Comparison of ENCODE assay signal across 8 cellular contexts in the genomic region with DNA sequence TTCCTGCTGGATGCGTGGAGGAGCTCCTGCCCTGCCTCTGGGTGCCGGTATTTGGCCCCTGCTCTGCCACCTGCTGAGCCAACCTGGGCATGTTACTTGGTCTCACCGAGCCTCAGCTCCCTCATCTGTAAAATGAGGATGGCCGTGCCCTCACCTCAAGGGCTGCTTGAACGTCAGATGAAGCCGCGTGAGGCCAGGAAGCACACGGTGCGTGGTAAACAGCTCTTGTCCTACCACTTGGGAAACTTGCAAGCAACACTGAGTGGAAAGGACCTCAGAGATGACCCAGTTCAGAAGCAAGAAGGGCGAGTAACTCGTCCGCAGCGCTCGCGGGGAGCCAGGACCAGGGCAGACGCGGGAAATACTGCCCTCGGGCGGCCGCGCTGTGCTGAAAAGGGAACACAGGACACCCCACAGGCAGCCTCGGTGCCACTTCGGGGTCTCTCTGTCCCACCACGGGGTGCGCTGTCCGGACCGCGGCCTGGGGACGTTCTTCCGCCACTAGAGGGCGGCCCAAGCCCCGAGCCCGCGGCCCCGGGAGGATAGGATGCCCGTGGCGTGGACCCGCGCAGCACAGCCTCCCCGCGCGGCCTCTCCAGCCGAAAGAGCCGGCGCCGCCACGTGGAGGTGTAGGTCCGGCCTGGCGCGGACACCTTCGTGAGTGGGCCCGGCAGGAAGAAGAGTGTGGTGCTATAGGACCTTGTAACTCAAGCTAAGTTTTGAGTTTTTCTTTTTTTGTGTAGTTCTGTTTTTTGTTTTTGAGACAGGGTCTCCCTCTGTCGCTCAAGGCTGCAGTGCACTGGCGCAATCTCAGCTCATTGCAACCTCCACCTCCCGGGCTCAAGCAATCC.
A peak's percentile ranks its signal among the peaks of the same experiment; 100 is the strongest.
DNase-seq lines count a peak whose midpoint lies in the region; ATAC-seq and TF ChIP-seq lines count a peak whose summit lies in the region.

No MANE protein-coding gene starts in this region.

- H3K36me3 ChIP-seq in OCI-LY7 (ENCODE audit: insufficient read depth, low read length): no peaks in the 10 kb centered on the region
- no peaks in the 10 kb centered on the region for H3K36me3 ChIP-seq in neural cell (ENCODE audit: insufficient read depth, low read length)

- TF ChIP-seq CTCF in OCI-LY7 (conservative IDR thresholded peaks at IDR 0.05; ENCODE audit: low read length) (peak; percentile 80), fibroblast of mammary gland (conservative IDR thresholded peaks at IDR 0.05; ENCODE audit: control insufficient read depth, insufficient read depth, low read depth, low read length) (peak; percentile 47), neural cell (IDR thresholded peaks at IDR 0.05; ENCODE audit: poor library complexity, severe bottlenecking) (peak; percentile 64)

- H3K4me2 ChIP-seq in OCI-LY7 (ENCODE audit: low read length) (no peak overlapping the region), neural cell (ENCODE audit: low read length) (no peak overlapping the region)

- CTCF ChIA-PET in OCI-LY7 (lab: Charles Lee; ENCODE audit: unreplicated experiment): no interaction called here

- H3K9me3 ChIP-seq in OCI-LY7 (ENCODE audit: low read length) (no peaks in the 10 kb centered on the region), neural cell (ENCODE audit: low read length) (no peaks in the 10 kb centered on the region)

- H2AFZ ChIP-seq in OCI-LY7 (ENCODE audit: low read length) (no peak overlapping the region), neural cell (ENCODE audit: low read depth, low read length) (no peak overlapping the region)

- H3K79me2 ChIP-seq in OCI-LY7 (ENCODE audit: insufficient read depth, low read depth, low read length) (no peaks in the 10 kb centered on the region), neural cell (replicated peaks; ENCODE audit: insufficient read depth, low read length) (no peaks in the 10 kb centered on the region)

- H3K4me1 ChIP-seq in OCI-LY7 (ENCODE audit: insufficient read depth, low read length, poor library complexity, severe bottlenecking): no peaks in the 10 kb centered on the region

- no peaks in the 10 kb centered on the region for H3K27me3 Mint-ChIP-seq in stimulated activated naive CD8-positive, alpha-beta T cell treated with anti-CD3 and anti-CD28 coated beads, Interleukin-15, amount 100 ng/mL, for 72 hours

- BruUV-seq in OCI-LY7 (replicated peaks; lab: Mats Ljungman, UMichigan): no TSS peak

- no peak for TF ChIP-seq EP300 in neural cell (conservative IDR thresholded peaks at IDR 0.05; ENCODE audit: poor library complexity, severe bottlenecking)

- peak; percentile 51 for TF ChIP-seq RAD21 in neural cell (conservative IDR thresholded peaks at IDR 0.05)

- in situ Hi-C loops in ACHN (cut with HindIII; ENCODE audit: low pct_ligation_motif_present, low pct_unique_long_range_greater_than_20kb, low sequenced_read_pairs): no loop called here

- H3K4me3 ChIP-seq in OCI-LY7 (ENCODE audit: low read depth, low read length, poor library complexity, severe bottlenecking) (no peak overlapping the region), fibroblast of mammary gland (ENCODE audit: control insufficient read depth, low read depth, low read length) (peak overlapping the region; percentile 13), neural cell (ENCODE audit: low read length) (no peak overlapping the region)

- H3K27me3 ChIP-seq in neural cell (ENCODE audit: insufficient read depth, low read depth, low read length): peaks cover 8% of the 10 kb centered on the region

- H3K4me1 Mint-ChIP-seq in stimulated activated naive CD8-positive, alpha-beta T cell treated with anti-CD3 and anti-CD28 coated beads, Interleukin-15, amount 100 ng/mL, for 72 hours: peaks cover 31% of the 10 kb centered on the region

- no peaks in the 10 kb centered on the region for H3F3A ChIP-seq in neural cell (ENCODE audit: insufficient read depth, low read length, poor library complexity, severe bottlenecking)

- H4K20me1 ChIP-seq in OCI-LY7 (ENCODE audit: insufficient read depth, low read length) (no peaks in the 10 kb centered on the region), neural cell (ENCODE audit: insufficient read depth) (no peaks in the 10 kb centered on the region)

- peak overlapping the region; percentile 83 to 85 for H3K4me3 Mint-ChIP-seq in stimulated activated naive CD8-positive, alpha-beta T cell treated with anti-CD3 and anti-CD28 coated beads, Interleukin-15, amount 100 ng/mL, for 72 hours

- DNase-seq in ACHN: peak; percentile 81
- peak; percentile 45 for DNase-seq in OCI-LY7 (ENCODE audit: low spot score)
- DNase-seq in activated T-cell treated with anti-CD3 and anti-CD28 coated beads, Interleukin-2, amount 50 U/mL, for 48 hours: peak; percentile 86 to 87
- DNase-seq in fibroblast of mammary gland (ENCODE audit: low read depth): peak; percentile 32
- peak; percentile 85 for DNase-seq in stimulated activated naive CD8-positive, alpha-beta T cell treated with anti-CD3 and anti-CD28 coated beads, Interleukin-15, amount 100 ng/mL, for 72 hours

- intact Hi-C loops in OCI-LY7 (cut with micrococcal nuclease; ENCODE audit: unreplicated experiment): no loop called here

- H3K27ac Mint-ChIP-seq in stimulated activated naive CD8-positive, alpha-beta T cell treated with anti-CD3 and anti-CD28 coated beads, Interleukin-15, amount 100 ng/mL, for 72 hours: peak overlapping the region; percentile 77 to 95

- H3K27ac ChIP-seq in OCI-LY7 (ENCODE audit: low read depth, low read length, poor library complexity, severe bottlenecking) (no peak overlapping the region), neural cell (ENCODE audit: low read length) (no peak overlapping the region)

- POLR2A ChIA-PET in OCI-LY7 (lab: Charles Lee): interaction anchor here (0.6 kb wide), 1 partner anchor 17 kb away, joined by 6 read pairs; no protein-coding TSS in a partner anchor

- H3K9ac ChIP-seq in neural cell (ENCODE audit: low read length): no peak overlapping the region

- no peaks in the 10 kb centered on the region for H3K9me3 Mint-ChIP-seq in stimulated activated naive CD8-positive, alpha-beta T cell treated with anti-CD3 and anti-CD28 coated beads, Interleukin-15, amount 100 ng/mL, for 72 hours

- peak; percentile 95 for ATAC-seq in GM18867 (IDR thresholded peaks at IDR 0.05; ENCODE audit: unreplicated experiment)
- peak; percentile 65 for ATAC-seq in HG03097 (IDR thresholded peaks at IDR 0.05; ENCODE audit: low FRiP score, unreplicated experiment)
- ATAC-seq in stimulated activated naive CD8-positive, alpha-beta T cell treated with anti-CD3 and anti-CD28 coated beads, Interleukin-15, amount 100 ng/mL, for 72 hours: peak; percentile 95

- no peaks in the 10 kb centered on the region for H3K9me2 ChIP-seq in OCI-LY7 (ENCODE audit: insufficient read depth, low read length)
- H3K9me2 ChIP-seq in neural cell (ENCODE audit: insufficient read depth, low read length): no peaks in the 10 kb centered on the region

TF ChIP-seq in neural cell, 6 proteins besides CTCF, POLR2A, EP300 and RAD21:
- TF ChIP-seq, protein P1, sequence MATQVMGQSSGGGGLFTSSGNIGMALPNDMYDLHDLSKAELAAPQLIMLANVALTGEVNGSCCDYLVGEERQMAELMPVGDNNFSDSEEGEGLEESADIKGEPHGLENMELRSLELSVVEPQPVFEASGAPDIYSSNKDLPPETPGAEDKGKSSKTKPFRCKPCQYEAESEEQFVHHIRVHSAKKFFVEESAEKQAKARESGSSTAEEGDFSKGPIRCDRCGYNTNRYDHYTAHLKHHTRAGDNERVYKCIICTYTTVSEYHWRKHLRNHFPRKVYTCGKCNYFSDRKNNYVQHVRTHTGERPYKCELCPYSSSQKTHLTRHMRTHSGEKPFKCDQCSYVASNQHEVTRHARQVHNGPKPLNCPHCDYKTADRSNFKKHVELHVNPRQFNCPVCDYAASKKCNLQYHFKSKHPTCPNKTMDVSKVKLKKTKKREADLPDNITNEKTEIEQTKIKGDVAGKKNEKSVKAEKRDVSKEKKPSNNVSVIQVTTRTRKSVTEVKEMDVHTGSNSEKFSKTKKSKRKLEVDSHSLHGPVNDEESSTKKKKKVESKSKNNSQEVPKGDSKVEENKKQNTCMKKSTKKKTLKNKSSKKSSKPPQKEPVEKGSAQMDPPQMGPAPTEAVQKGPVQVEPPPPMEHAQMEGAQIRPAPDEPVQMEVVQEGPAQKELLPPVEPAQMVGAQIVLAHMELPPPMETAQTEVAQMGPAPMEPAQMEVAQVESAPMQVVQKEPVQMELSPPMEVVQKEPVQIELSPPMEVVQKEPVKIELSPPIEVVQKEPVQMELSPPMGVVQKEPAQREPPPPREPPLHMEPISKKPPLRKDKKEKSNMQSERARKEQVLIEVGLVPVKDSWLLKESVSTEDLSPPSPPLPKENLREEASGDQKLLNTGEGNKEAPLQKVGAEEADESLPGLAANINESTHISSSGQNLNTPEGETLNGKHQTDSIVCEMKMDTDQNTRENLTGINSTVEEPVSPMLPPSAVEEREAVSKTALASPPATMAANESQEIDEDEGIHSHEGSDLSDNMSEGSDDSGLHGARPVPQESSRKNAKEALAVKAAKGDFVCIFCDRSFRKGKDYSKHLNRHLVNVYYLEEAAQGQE (IDR thresholded peaks at IDR 0.05; ENCODE audit: borderline replicate concordance): no peak
- TF ChIP-seq POLR2AphosphoS5 (IDR thresholded peaks at IDR 0.05): no peak
- no peak for TF ChIP-seq TAF1 (IDR thresholded peaks at IDR 0.05; ENCODE audit: low read depth)
- TF ChIP-seq SMC3 (conservative IDR thresholded peaks at IDR 0.05; ENCODE audit: poor library complexity): peak; percentile 61
- TF ChIP-seq EZH2 (IDR thresholded peaks at IDR 0.05; ENCODE audit: borderline replicate concordance, insufficient read depth, low read length, poor library complexity, severe bottlenecking): no peak

Comparison
In these comparisons a context has a peak if more than half of its experiments do, and no peak if none do; other contexts are left out.
1. DNase-seq: peak in every context shown above with its lines; median percentile 86 in activated T-cell treated with anti-CD3 and anti-CD28 coated beads, Interleukin-2, amount 50 U/mL, for 48 hours; 85 in stimulated activated naive CD8-positive, alpha-beta T cell treated with anti-CD3 and anti-CD28 coated beads, Interleukin-15, amount 100 ng/mL, for 72 hours; 81 in ACHN; 45 in OCI-LY7; 32 in fibroblast of mammary gland.